In the genomic region with DNA sequence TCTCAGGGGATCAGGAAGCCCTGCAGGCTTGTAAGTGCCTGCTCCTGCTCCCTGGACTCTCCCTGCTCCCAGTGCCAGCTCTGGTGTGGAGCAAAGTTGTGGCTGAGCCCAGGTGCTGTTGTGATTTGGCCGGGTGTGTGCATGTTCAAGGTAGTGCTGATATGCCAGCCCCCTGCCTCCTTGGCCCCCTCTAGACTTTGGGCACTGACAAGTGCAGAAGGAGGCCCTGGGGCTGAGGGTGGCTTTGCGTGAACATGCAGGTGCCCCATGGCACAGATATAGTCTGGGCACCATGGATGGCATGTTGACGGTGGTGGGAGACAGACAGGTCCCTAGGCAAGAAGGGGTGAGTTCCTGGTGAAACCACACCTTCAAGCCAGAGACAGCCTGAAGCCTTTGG, we compare ENCODE assay signal across 8 cellular contexts.
"Had no signal": no experiment of that assay in that cellular context is flagged by ENCODE, and none has a peak within 500 bp of the region (broad histone marks: within the 10 kb centered on the region; RNA-seq: fewer than 3 reads in every experiment).

No MANE protein-coding gene starts in this region.

- ATAC-seq: GM12878 had no signal

- FAIRE-seq: G401.6, GM12878, GM12891, GM12892, GM18507, GM19239 had no signal

- H3K4me3 ChIP-seq: GM12878 had no signal

- DNase-seq: GDM1, GF-D8 had no signal
